In the genomic region with DNA sequence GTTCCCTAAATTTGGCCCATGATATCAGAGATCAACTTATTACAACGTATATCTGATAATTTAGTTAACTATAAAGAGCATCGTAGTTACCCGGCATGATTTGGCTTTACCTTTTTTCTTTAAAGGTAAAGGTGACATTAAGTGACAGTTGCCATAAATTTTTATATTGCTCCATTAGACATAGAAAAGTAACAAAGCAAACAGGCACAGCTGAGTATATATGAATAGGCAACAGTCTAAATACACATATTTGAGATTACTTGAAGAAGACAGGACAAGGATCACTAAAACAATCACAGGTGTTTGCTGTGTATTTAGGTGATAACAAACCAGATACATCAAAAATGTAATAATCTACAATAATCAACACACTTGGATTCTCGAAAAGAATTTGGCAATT, we compare ENCODE assay signal across 21 cellular contexts.
"Had no signal": no experiment of that assay in that cellular context is flagged by ENCODE, and none has a peak within 500 bp of the region (broad histone marks: within the 10 kb centered on the region; RNA-seq: fewer than 3 reads in every experiment).

No MANE protein-coding gene starts in this region.

- DNase-seq: activated CD4-positive, alpha-beta T cell treated with anti-CD3 and anti-CD28 coated beads for 36 hours; activated CD4-positive, alpha-beta T cell treated with anti-CD3 and anti-CD28 coated beads, Interleukin-2, amount 50 U/mL, for 4 hours; activated CD4-positive, CD25-positive, alpha-beta regulatory T cell; activated naive CD4-positive, alpha-beta T cell; activated T-cell treated with anti-CD3 and anti-CD28 coated beads for 4 hours; activated T-cell treated with anti-CD3 and anti-CD28 coated beads, Interleukin-2, amount 50 U/mL, for 72 hours; anterior cingulate cortex; dermis blood vessel endothelial cell; effector CD4-positive, alpha-beta T cell; esophagus squamous epithelium; foreskin melanocyte; heart right ventricle; left ventricle myocardium inferior; mammary epithelial cell; naive B cell; nephron progenitor cell; right lobe of liver; stimulated activated CD4-positive, alpha-beta T cell treated with anti-CD3 and anti-CD28 coated beads, Interleukin-2, amount 100 ng/mL, for 48 hours; stimulated activated naive CD4-positive, alpha-beta T cell treated with Interleukin-2 at 50 U/mL for 16 hours had no signal

- ATAC-seq: activated CD4-positive, alpha-beta T cell treated with anti-CD3 and anti-CD28 coated beads for 36 hours; activated T-cell treated with anti-CD3 and anti-CD28 coated beads, Interleukin-2, amount 50 U/mL, for 72 hours; heart right ventricle; right lobe of liver had no signal

- H3K4me3 ChIP-seq: esophagus squamous epithelium, heart right ventricle, left ventricle myocardium inferior, right lobe of liver, tibial nerve had no signal

- H3K36me3 ChIP-seq: esophagus squamous epithelium, heart right ventricle, left ventricle myocardium inferior, neutrophil, right lobe of liver, tibial nerve had no signal

- H3K4me1 ChIP-seq: esophagus squamous epithelium, right lobe of liver, tibial nerve had no signal

- H3K27me3 ChIP-seq: esophagus squamous epithelium, heart right ventricle, neutrophil, right lobe of liver, tibial nerve had no signal

- H3K9me3 ChIP-seq: esophagus squamous epithelium, heart right ventricle, left ventricle myocardium inferior, neutrophil, right lobe of liver, tibial nerve had no signal
